ENCODE assay signal across 15 cellular contexts in genomic region chr1:197486948-197487347, GRCh38.
DNase-seq lines count a peak whose midpoint lies in the region; ATAC-seq and FAIRE-seq lines count a peak whose summit lies in the region.
"Had no signal": no experiment of that assay in that cellular context is flagged by ENCODE, and none has a peak within 500 bp of the region (broad histone marks: within the 10 kb centered on the region; RNA-seq: fewer than 3 reads in every experiment).

No MANE protein-coding gene starts in this region.

- H3K4me1 ChIP-seq in SJCRH30 = peaks cover 5% of the 10 kb centered on the region; the same call in 1 of the 2 replicates
- H3K4me1 ChIP-seq: sigmoid colon had no signal

- H3K9me3 ChIP-seq in SJCRH30 (replicated peaks) = no peaks in the 10 kb centered on the region
- H3K9me3 ChIP-seq: sigmoid colon had no signal

- no peak overlapping the region for H3K4me3 ChIP-seq in SJCRH30
- H3K4me3 ChIP-seq: sigmoid colon had no signal

- DNase-seq in DMS153 (lab: John Stamatoyannopoulos, UW) (peak; percentile 74), HTR-8/SVneo (ENCODE audit: insufficient read length, low spot score) (no peak), SJCRH30 (peak; percentile 72 to 80), iris pigment epithelial cell (ENCODE audit: low read depth) (peak; percentile 21), cerebellar cortex (ENCODE audit: low spot score) (no peak), NOMO-1 treated with DMSO at 0.1 percent for 48 hours (lab: John Stamatoyannopoulos, UW; ENCODE audit: unreplicated experiment) (no peak)
- no peak for DNase-seq in activated CD4-positive, alpha-beta T cell treated with anti-CD3 and anti-CD28 coated beads, Interleukin-2, amount 50 U/mL, for 4 hours
- DNase-seq: activated CD4-positive, alpha-beta T cell treated with anti-CD3 and anti-CD28 coated beads, Interleukin-2, amount 50 U/mL, for 48 hours; activated effector memory CD4-positive, alpha-beta T cell treated with Interleukin-2 at 50 U/mL for 16 hours; naive thymus-derived CD8-positive, alpha-beta T cell; NCI-H1092 treated with DMSO at 0.1 percent for 48 hours; sigmoid colon; T-helper 17 cell had no signal

- FAIRE-seq in HTR-8/SVneo (lab: Jason Lieb, UNC) = peak; percentile 16
- FAIRE-seq: keratinocyte had no signal

- H3K27ac ChIP-seq in SJCRH30 = peak overlapping the region; percentile 38; the same call in 1 of the 2 replicates
- H3K27ac ChIP-seq: sigmoid colon had no signal

- no peaks in the 10 kb centered on the region for H3K36me3 ChIP-seq in SJCRH30
- H3K36me3 ChIP-seq: sigmoid colon had no signal

- no peaks in the 10 kb centered on the region for H3K27me3 ChIP-seq in SJCRH30
- H3K27me3 ChIP-seq: sigmoid colon had no signal

- no peak for ATAC-seq in GM21737 (IDR thresholded peaks at IDR 0.05; ENCODE audit: unreplicated experiment)
- ATAC-seq: naive thymus-derived CD8-positive, alpha-beta T cell; T-helper 17 cell had no signal

Comparison
In these comparisons a context has a peak if more than half of its experiments do, and no peak if none do; other contexts are left out.
1. DNase-seq: peak in DMS153 (single experiment), SJCRH30 (2 of 2) and iris pigment epithelial cell (single experiment); none in HTR-8/SVneo (single experiment), cerebellar cortex (single experiment), activated CD4-positive, alpha-beta T cell treated with anti-CD3 and anti-CD28 coated beads, Interleukin-2, amount 50 U/mL, for 4 hours (0 of 2) and NOMO-1 treated with DMSO at 0.1 percent for 48 hours (single experiment).